Comparison of ENCODE assay signal across 19 cellular contexts in the genomic region with DNA sequence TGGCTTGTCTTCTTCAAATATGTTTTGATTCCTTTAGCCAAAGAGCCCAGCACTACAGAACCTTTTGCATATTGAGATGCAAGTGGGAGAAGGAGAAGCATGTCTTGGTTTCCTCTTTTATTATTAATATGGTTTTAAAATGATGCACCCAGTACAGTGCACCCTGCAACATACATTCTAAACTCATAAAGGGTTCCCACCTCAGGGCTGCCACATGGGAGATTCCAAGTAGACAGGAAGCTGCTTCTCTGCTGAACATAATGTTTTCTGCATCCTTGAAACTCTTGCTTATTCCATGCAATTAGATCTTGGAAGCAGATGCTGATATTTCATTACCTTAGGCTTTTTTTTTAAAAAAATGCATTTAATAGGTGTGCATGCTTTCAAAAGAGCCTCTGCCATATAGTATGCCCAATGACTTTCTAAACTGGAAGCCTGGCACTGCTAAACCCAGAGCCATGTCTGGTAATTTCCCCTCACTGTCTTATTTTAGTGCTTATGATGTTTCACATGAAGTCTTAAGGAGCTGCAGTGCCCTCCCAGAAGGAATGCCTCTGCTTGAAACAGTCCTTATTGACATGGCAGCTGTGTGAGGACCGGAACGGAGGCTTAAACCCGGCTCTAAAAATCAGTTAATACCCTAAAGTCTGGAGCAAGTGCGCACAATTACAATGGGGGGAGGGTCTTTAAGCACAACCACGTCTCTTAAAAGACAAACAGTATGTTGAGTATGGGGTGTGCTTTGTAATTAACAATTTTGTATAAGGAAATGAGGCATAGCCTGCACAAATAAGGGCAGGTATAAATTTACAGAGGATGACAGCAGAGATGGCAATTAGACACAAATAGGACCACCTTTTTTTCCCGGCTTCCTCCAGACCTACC. TPM values are rescaled to one million over a fixed set of nuclear protein-coding genes. Genes with fewer than 3 reads are reported as not detected.
DNase-seq lines count a peak whose midpoint lies in the region; ATAC-seq and TF ChIP-seq lines count a peak whose summit lies in the region.
"Had no signal": no experiment of that assay in that cellular context is flagged by ENCODE, and none has a peak within 500 bp of the region (broad histone marks: within the 10 kb centered on the region; RNA-seq: fewer than 3 reads in every experiment).

No MANE protein-coding gene starts in this region.

- DNase-seq in activated CD4-positive, alpha-beta T cell treated with anti-CD3 and anti-CD28 coated beads, Interleukin-2, amount 10 ng/mL, durations not matched to agents 24 days and 14 days = no peak
- DNase-seq in activated CD4-positive, alpha-beta T cell treated with anti-CD3 and anti-CD28 coated beads for 48 hours = no peak
- peak; percentile 90 for DNase-seq in NCI-H69 (lab: John Stamatoyannopoulos, UW)
- peak; percentile 65 for DNase-seq in myocyte (ENCODE audit: low read depth)
- DNase-seq in mammary epithelial cell = no peak
- DNase-seq in thyroid gland = no peak
- DNase-seq: activated naive CD4-positive, alpha-beta T cell treated with Interleukin-2 at 50 U/mL for 16 hours; heart right ventricle; NCI-H1417 treated with DMSO at 0.1 percent for 48 hours; SIG-M5; tibial artery had no signal

- no peak for TF ChIP-seq POLR2A in thyroid gland (IDR thresholded peaks at IDR 0.05)

- H3K4me1 Mint-ChIP-seq in activated CD4-positive, alpha-beta T cell treated with anti-CD3 and anti-CD28 coated beads, Interleukin-2, amount 10 ng/mL, durations not matched to agents 24 days and 14 days = peaks cover 40% of the 10 kb centered on the region

- in situ Hi-C loops in mammary epithelial cell (cut with MboI; ENCODE audit: low sequenced_read_pairs in 2 of 2) = no loop called here

- H2AFZ ChIP-seq in mammary epithelial cell (ENCODE audit: low read depth, low read length) = no peak overlapping the region

- TF ChIP-seq CTCF in mammary epithelial cell (conservative IDR thresholded peaks at IDR 0.05 in 1 of 2, IDR thresholded peaks at IDR 0.05 in 1 of 2; ENCODE audit: extremely low read depth in 1 of 2, insufficient read depth in 1 of 2, low read depth in 1 of 2, low read length in 2 of 2) (no peak), thyroid gland (IDR thresholded peaks at IDR 0.05) (no peak)

- 8% methylated on average over 6 of the region's 6 CpGs for WGBS in thymus
- WGBS in mammary epithelial cell (ENCODE audit: low coverage, missing lambda C conversion rate) = 43% methylated on average over 6 of the region's 6 CpGs
- 19 to 23% methylated on average over 6 of the region's 6 CpGs for WGBS in thyroid gland, 2 donors

- H3K79me2 ChIP-seq in mammary epithelial cell (ENCODE audit: insufficient read depth, low read length) = no peaks in the 10 kb centered on the region

- H3K36me3 ChIP-seq in thymus (ENCODE audit: control insufficient read depth, insufficient read depth) = no peaks in the 10 kb centered on the region
- H3K36me3 ChIP-seq in mammary epithelial cell (ENCODE audit: insufficient read depth, low read length) = no peaks in the 10 kb centered on the region
- no peaks in the 10 kb centered on the region for H3K36me3 ChIP-seq in thyroid gland
- H3K36me3 ChIP-seq: heart right ventricle, tibial artery had no signal

- dilution Hi-C loops in mammary epithelial cell (cut with HindIII; ENCODE audit: low sequenced_read_pairs) = no loop called here

- H3K9me3 ChIP-seq in thymus (ENCODE audit: control insufficient read depth) = no peaks in the 10 kb centered on the region
- H3K9me3 ChIP-seq in mammary epithelial cell (replicated peaks; ENCODE audit: insufficient read depth, low read length) = no peaks in the 10 kb centered on the region
- H3K9me3 ChIP-seq in thyroid gland = no peaks in the 10 kb centered on the region
- H3K9me3 ChIP-seq: heart right ventricle, tibial artery had no signal

- H3K9ac ChIP-seq in mammary epithelial cell (ENCODE audit: insufficient read depth, low read length) = no peak overlapping the region

- H3K4me1 ChIP-seq in thymus (ENCODE audit: control insufficient read depth, insufficient read depth, low read length) (no peaks in the 10 kb centered on the region), mammary epithelial cell (ENCODE audit: insufficient read depth, low read length) (peaks cover 40% of the 10 kb centered on the region), thyroid gland (peaks cover 23 to 48% of the 10 kb centered on the region in 2 donors)

- H3K4me3 Mint-ChIP-seq in activated CD4-positive, alpha-beta T cell treated with anti-CD3 and anti-CD28 coated beads, Interleukin-2, amount 10 ng/mL, durations not matched to agents 24 days and 14 days = no peak overlapping the region
- H3K4me3 Mint-ChIP-seq: central memory CD8-positive, alpha-beta T cell had no signal

- peak overlapping the region; percentile 42 for H3K27ac Mint-ChIP-seq in activated CD4-positive, alpha-beta T cell treated with anti-CD3 and anti-CD28 coated beads, Interleukin-2, amount 10 ng/mL, durations not matched to agents 24 days and 14 days

- no TSS peak for BruUV-seq in mammary epithelial cell (replicated peaks; lab: Mats Ljungman, UMichigan)

- H3K27ac ChIP-seq in thymus (ENCODE audit: low read depth) (peak overlapping the region; percentile 8), mammary epithelial cell (ENCODE audit: insufficient read depth, low read depth, low read length) (no peak overlapping the region), thyroid gland (no peak overlapping the region)
- H3K27ac ChIP-seq: epithelial cell of prostate, heart right ventricle, tibial artery had no signal

- no peak for ATAC-seq in HG02885 (IDR thresholded peaks at IDR 0.05; ENCODE audit: poor library complexity, unreplicated experiment)
- ATAC-seq: heart right ventricle, HepG2 had no signal

- H3K27me3 Mint-ChIP-seq in activated CD4-positive, alpha-beta T cell treated with anti-CD3 and anti-CD28 coated beads, Interleukin-2, amount 10 ng/mL, durations not matched to agents 24 days and 14 days = peaks cover 91% of the 10 kb centered on the region

- CTCF ChIA-PET in mammary epithelial cell (lab: Charles Lee; ENCODE audit: low non-redundant PET) = no interaction called here

- H3K4me3 ChIP-seq in thymus (ENCODE audit: low read length) (no peak overlapping the region), mammary epithelial cell (replicated peaks in 1 of 3; ENCODE audit: insufficient read depth in 1 of 3, low read depth in 2 of 3, low read length in 3 of 3) (no peak overlapping the region), thyroid gland (replicated peaks in 1 of 3) (no peak overlapping the region)

- H4K20me1 ChIP-seq in mammary epithelial cell (ENCODE audit: insufficient read depth, low read length) = no peaks in the 10 kb centered on the region

- H3K36me3 Mint-ChIP-seq in activated CD4-positive, alpha-beta T cell treated with anti-CD3 and anti-CD28 coated beads, Interleukin-2, amount 10 ng/mL, durations not matched to agents 24 days and 14 days (ENCODE audit: low read depth) = peaks cover 17% of the 10 kb centered on the region

- intact Hi-C loops in activated CD4-positive, alpha-beta T cell treated with anti-CD3 and anti-CD28 coated beads, Interleukin-2, amount 10 ng/mL, durations not matched to agents 24 days and 14 days (cut with micrococcal nuclease) = loop anchor here (2.0 to 5.0 kb wide), 2 partner anchors 140 to 331 kb away; a partner anchor contains a TSS
- intact Hi-C loops in mammary epithelial cell (cut with micrococcal nuclease) = loop anchor here (10.0 kb wide), 1 partner anchor 544 kb away; no protein-coding TSS in a partner anchor
- intact Hi-C loops in thyroid gland (cut with DNase I) = no loop called here

- no peak overlapping the region for H3K4me2 ChIP-seq in mammary epithelial cell (ENCODE audit: insufficient read depth, low read depth, low read length)

- H3K27me3 ChIP-seq in thymus (ENCODE audit: control insufficient read depth, insufficient read depth) (peaks cover 95% of the 10 kb centered on the region), mammary epithelial cell (ENCODE audit: insufficient read depth, low read length) (peaks cover 30% of the 10 kb centered on the region), thyroid gland (peaks cover 66% of the 10 kb centered on the region)

- H3K9me3 Mint-ChIP-seq in activated CD4-positive, alpha-beta T cell treated with anti-CD3 and anti-CD28 coated beads, Interleukin-2, amount 10 ng/mL, durations not matched to agents 24 days and 14 days = peaks cover 32% of the 10 kb centered on the region
- H3K9me3 Mint-ChIP-seq: central memory CD8-positive, alpha-beta T cell had no signal

RNA-seq across cellular contexts. Expression of a gene that starts 2.0 kb away (rescaled TPM):
- 0.26 and 0.31 TPM in 2 replicates for total RNA-seq in activated CD4-positive, alpha-beta T cell treated with anti-CD3 and anti-CD28 coated beads, Interleukin-2, amount 10 ng/mL, durations not matched to agents 24 days and 14 days
- total RNA-seq in myocyte (96.6 and 118 TPM in 2 replicates), mammary epithelial cell (1 to 10 TPM in 1 of 2 donors, under 1 TPM in 1; 0.17 to 2.1 TPM), thyroid gland (1 to 10 TPM; 2.1 to 3.6 (median 2.7) TPM)
- polyA plus RNA-seq in myocyte (2012) = 26.2 TPM
- polyA plus RNA-seq in thymus (21.4 TPM), mammary epithelial cell (0.36 TPM)
- not detected for polyA minus RNA-seq in mammary epithelial cell
- total RNA-seq: activated CD8-positive, alpha-beta memory T cell treated with anti-CD3 and anti-CD28 coated beads for 36 hours; left lobe of liver had no signal
- polyA plus RNA-seq: neural cell had no signal

Comparison
In these comparisons a context has a peak if more than half of its experiments do, and no peak if none do; other contexts are left out.
1. DNase-seq: peak in NCI-H69 (single experiment) and myocyte (single experiment); none in activated CD4-positive, alpha-beta T cell treated with anti-CD3 and anti-CD28 coated beads, Interleukin-2, amount 10 ng/mL, durations not matched to agents 24 days and 14 days (single experiment), activated CD4-positive, alpha-beta T cell treated with anti-CD3 and anti-CD28 coated beads for 48 hours (single experiment), mammary epithelial cell (single experiment) and thyroid gland (0 of 2).
2. RNA of a gene that starts 2.0 kb away (total RNA-seq): 96.6 to 118 TPM in myocyte; 2.1 to 3.6 TPM in thyroid gland, 0.17 to 2.1 TPM in mammary epithelial cell and 0.26 to 0.31 TPM in activated CD4-positive, alpha-beta T cell treated with anti-CD3 and anti-CD28 coated beads, Interleukin-2, amount 10 ng/mL, durations not matched to agents 24 days and 14 days; every median in the first group is over 10 times any median in the second.